Comparison of ENCODE assay signal across 18 cellular contexts in genomic region chr17:82013772-82014321, GRCh38. TPM values are rescaled to one million over a fixed set of nuclear protein-coding genes. Genes with fewer than 3 reads are reported as not detected.
DNase-seq lines count a peak whose midpoint lies in the region; ATAC-seq and TF ChIP-seq lines count a peak whose summit lies in the region.
"Had no signal": no experiment of that assay in that cellular context is flagged by ENCODE, and none has a peak within 500 bp of the region (broad histone marks: within the 10 kb centered on the region; RNA-seq: fewer than 3 reads in every experiment).

No MANE protein-coding gene starts in this region.

- H4K20me1 ChIP-seq in mammary epithelial cell (ENCODE audit: insufficient read depth, low read length) = no peaks in the 10 kb centered on the region

- ATAC-seq in aorta (ENCODE audit: low FRiP score) = peak; percentile 1
- ATAC-seq: activated naive CD4-positive, alpha-beta T cell treated with anti-CD3 and anti-CD28 coated beads, Interleukin-2, amount 50 U/mL, for 72 hours; K562; Panc1; pancreas had no signal

- DNase-seq in breast epithelium (ENCODE audit: low spot score in 2 of 2) (no peak), mammary epithelial cell (no peak), aorta (no peak), GM10266 (ENCODE audit: extremely low spot score) (no peak), NCI-H1417 (lab: John Stamatoyannopoulos, UW) (no peak)
- DNase-seq: 8988T; activated CD4-positive, alpha-beta T cell treated with anti-CD3 and anti-CD28 coated beads, Interleukin-2, amount 50 U/mL, for 1 hour; GF-D8; glutamatergic neuron; GM23248; NCI-H2171; NCI-H774; pancreas had no signal

- no peak overlapping the region for H2AFZ ChIP-seq in mammary epithelial cell (ENCODE audit: low read depth, low read length)
- H2AFZ ChIP-seq: GM23248 had no signal

- WGBS in mammary epithelial cell (ENCODE audit: low coverage, missing lambda C conversion rate) = 94% methylated on average over 15 of the region's 16 CpGs
- 95 to 96% methylated on average over 15 to 16 of the region's 16 CpGs for WGBS in mesodermal cell (ENCODE audit: insufficient coverage in 2 of 2), 2 experiments
- 78 to 81% methylated on average over 15 to 16 of the region's 16 CpGs for WGBS in aorta, 2 donors

- TF ChIP-seq POLR2A in breast epithelium (IDR thresholded peaks at IDR 0.05) = no peak

- no peaks in the 10 kb centered on the region for H3K9me3 ChIP-seq in breast epithelium
- H3K9me3 ChIP-seq in mammary epithelial cell (replicated peaks; ENCODE audit: insufficient read depth, low read length) = no peaks in the 10 kb centered on the region
- no peaks in the 10 kb centered on the region for H3K9me3 ChIP-seq in mesodermal cell (ENCODE audit: control insufficient read depth, low read length)
- no peaks in the 10 kb centered on the region for H3K9me3 ChIP-seq in aorta (ENCODE audit: control insufficient read depth, low read length)
- H3K9me3 ChIP-seq: pancreas had no signal

- dilution Hi-C loops in mammary epithelial cell (cut with HindIII; ENCODE audit: low sequenced_read_pairs) = loop anchor here (5.0 kb wide), 1 partner anchor 62 kb away; no protein-coding TSS in a partner anchor

- intact Hi-C loops in breast epithelium (cut with DNase I; ENCODE audit: low total_unique reads) = no loop called here
- intact Hi-C loops in mammary epithelial cell (cut with micrococcal nuclease) = no loop called here
- intact Hi-C loops in aorta (cut with DNase I) = no loop called here

- H3K79me2 ChIP-seq in mammary epithelial cell (ENCODE audit: insufficient read depth, low read length) = no peaks in the 10 kb centered on the region

- H3K9ac ChIP-seq in mammary epithelial cell (ENCODE audit: insufficient read depth, low read length) = no peak overlapping the region
- H3K9ac ChIP-seq: GM23248 had no signal

- in situ Hi-C loops in mammary epithelial cell (cut with MboI; ENCODE audit: low sequenced_read_pairs in 2 of 2) = loop anchor here in 1 of 2 donors (10.0 kb wide), 1 partner anchor 49 kb away; the partner anchor contains the start of gene NOTUM

- CTCF ChIA-PET in mammary epithelial cell (lab: Charles Lee; ENCODE audit: low non-redundant PET) = no interaction called here

- no peak for TF ChIP-seq CTCF in breast epithelium (IDR thresholded peaks at IDR 0.05)
- no peak for TF ChIP-seq CTCF in mammary epithelial cell (conservative IDR thresholded peaks at IDR 0.05 in 1 of 2, IDR thresholded peaks at IDR 0.05 in 1 of 2; ENCODE audit: extremely low read depth in 1 of 2, insufficient read depth in 1 of 2, low read depth in 1 of 2, low read length in 2 of 2)
- TF ChIP-seq CTCF in GM10266 (IDR thresholded peaks at IDR 0.05; ENCODE audit: control insufficient read depth, insufficient read depth, low read depth, missing control alignments) = no peak

- H3K36me3 ChIP-seq in breast epithelium (no peaks in the 10 kb centered on the region), mammary epithelial cell (ENCODE audit: insufficient read depth, low read length) (peaks cover 3% of the 10 kb centered on the region), mesodermal cell (ENCODE audit: control insufficient read depth, insufficient read depth, low read length) (peaks cover 12% of the 10 kb centered on the region), aorta (ENCODE audit: control insufficient read depth in 1 of 2, insufficient read depth in 2 of 2, low read length in 1 of 2) (no peaks in the 10 kb centered on the region)
- H3K36me3 ChIP-seq: pancreas had no signal

- H3K4me2 ChIP-seq in mammary epithelial cell (ENCODE audit: insufficient read depth, low read depth, low read length) = no peak overlapping the region

- H3K4me3 ChIP-seq in breast epithelium = no peak overlapping the region
- H3K4me3 ChIP-seq in mammary epithelial cell (replicated peaks in 1 of 3; ENCODE audit: insufficient read depth in 1 of 3, low read depth in 2 of 3, low read length in 3 of 3) = no peak overlapping the region
- no peak overlapping the region for H3K4me3 ChIP-seq in mesodermal cell (ENCODE audit: extremely low read depth, insufficient read depth, low read length, poor library complexity, severe bottlenecking)
- no peak overlapping the region for H3K4me3 ChIP-seq in aorta (ENCODE audit: low read length in 2 of 2)
- H3K4me3 ChIP-seq: GM23248, K562, pancreas, skin epidermis had no signal

- no peaks in the 10 kb centered on the region for H3K27me3 ChIP-seq in breast epithelium
- no peaks in the 10 kb centered on the region for H3K27me3 ChIP-seq in mammary epithelial cell (ENCODE audit: insufficient read depth, low read length)
- no peaks in the 10 kb centered on the region for H3K27me3 ChIP-seq in aorta (ENCODE audit: control insufficient read depth in 1 of 2, insufficient read depth in 2 of 2, low read length in 1 of 2)
- H3K27me3 ChIP-seq: pancreas had no signal

- BruUV-seq in mammary epithelial cell (replicated peaks; lab: Mats Ljungman, UMichigan) = no TSS peak

- H3K27ac ChIP-seq in breast epithelium = peak overlapping the region; percentile 54 to 68
- H3K27ac ChIP-seq in mammary epithelial cell (ENCODE audit: insufficient read depth, low read depth, low read length) = no peak overlapping the region
- H3K27ac ChIP-seq in mesodermal cell (ENCODE audit: low read depth, low read length, severe bottlenecking) = peak overlapping the region; percentile 23
- no peak overlapping the region for H3K27ac ChIP-seq in aorta (ENCODE audit: low read depth in 1 of 2, low read length in 2 of 2)
- H3K27ac ChIP-seq: GM23248, pancreas had no signal

- no peaks in the 10 kb centered on the region for H3K4me1 ChIP-seq in breast epithelium
- H3K4me1 ChIP-seq in mammary epithelial cell (ENCODE audit: insufficient read depth, low read length) = no peaks in the 10 kb centered on the region
- H3K4me1 ChIP-seq in mesodermal cell (ENCODE audit: control insufficient read depth, insufficient read depth, low read length, poor library complexity, severe bottlenecking) = peaks cover 19% of the 10 kb centered on the region
- H3K4me1 ChIP-seq in aorta (ENCODE audit: control insufficient read depth in 1 of 2, insufficient read depth in 2 of 2, low read length in 2 of 2) = no peaks in the 10 kb centered on the region

RNA-seq across cellular contexts. Expression of gene CENPX, which starts 8.8 kb away (rescaled TPM):
- total RNA-seq in breast epithelium (10 to 100 TPM; 79.5 to 94.7 (median 92.5) TPM), mammary epithelial cell (10 to 100 TPM in 1 of 2 donors, 1 to 10 TPM in 1; 6.8 to 62.8 TPM), aorta (10 to 100 TPM; 31.0 to 33.2 TPM)
- polyA plus RNA-seq in mammary epithelial cell (102 TPM), aorta (100 to 1,000 TPM; 109 TPM)
- 9.9 TPM for polyA minus RNA-seq in mammary epithelial cell
- polyA plus RNA-seq in mesodermal cell (2013, experiment 1 of 2) = 51.9 TPM
- 43.9 TPM for polyA plus RNA-seq in mesodermal cell (2013, experiment 2 of 2)

RNA-seq across cellular contexts. Expression of gene LRRC45, which starts 9.3 kb away (rescaled TPM):
- 10 to 100 TPM in 2 of 3 donors, 1 to 10 TPM in 1; 8.0 to 18.7 (median 14.7) TPM for total RNA-seq in breast epithelium
- total RNA-seq in mammary epithelial cell = 10 to 100 TPM in 1 of 2 donors, 1 to 10 TPM in 1; 4.5 to 10.9 TPM
- 6.8 TPM for polyA plus RNA-seq in mammary epithelial cell
- 4.7 TPM for polyA minus RNA-seq in mammary epithelial cell
- 10.0 TPM for polyA plus RNA-seq in mesodermal cell (2013, experiment 1 of 2)
- 8.2 TPM for polyA plus RNA-seq in mesodermal cell (2013, experiment 2 of 2)
- 1 to 10 TPM; 4.3 to 10.0 TPM for total RNA-seq in aorta
- polyA plus RNA-seq in aorta = 10 to 100 TPM in 1 of 2 donors, 1 to 10 TPM in 1; 3.1 to 20.1 TPM

RNA-seq across cellular contexts. Expression of gene RAC3, which starts 17.6 kb away (rescaled TPM):
- total RNA-seq in breast epithelium = 10 to 100 TPM in 2 of 3 donors, 1 to 10 TPM in 1; 7.6 to 23.0 (median 16.1) TPM
- total RNA-seq in mammary epithelial cell = 1 to 10 TPM; 6.7 to 8.0 TPM
- polyA plus RNA-seq in mammary epithelial cell = 18.4 TPM
- 12.0 TPM for polyA minus RNA-seq in mammary epithelial cell
- 57.4 TPM for polyA plus RNA-seq in mesodermal cell (2013, experiment 1 of 2)
- polyA plus RNA-seq in mesodermal cell (2013, experiment 2 of 2) = 44.7 TPM
- total RNA-seq in aorta = under 1 TPM in 1 of 2 donors, not detected in 1; 0.57 TPM
- polyA plus RNA-seq in aorta = 1 to 10 TPM in 1 of 2 donors, under 1 TPM in 1; 0.63 to 2.8 TPM

RNA-seq across cellular contexts. Expression of gene DCXR, which starts 23.6 kb away (rescaled TPM):
- total RNA-seq in breast epithelium (100 to 1,000 TPM; 202 to 484 (median 228) TPM), mammary epithelial cell (10 to 100 TPM; 27.7 to 68.9 TPM), aorta (10 to 100 TPM; 34.9 to 62.2 TPM)
- polyA plus RNA-seq in mammary epithelial cell (79.0 TPM), aorta (10 to 100 TPM; 80.1 to 81.0 TPM)
- 52.5 TPM for polyA minus RNA-seq in mammary epithelial cell
- polyA plus RNA-seq in mesodermal cell (2013, experiment 1 of 2) = 73.2 TPM
- 60.0 TPM for polyA plus RNA-seq in mesodermal cell (2013, experiment 2 of 2)

RNA-seq across cellular contexts. Expression of gene ASPSCR1, which starts 36.4 kb away (rescaled TPM):
- total RNA-seq in breast epithelium (10 to 100 TPM; 15.4 to 31.8 (median 17.9) TPM), mammary epithelial cell (10 to 100 TPM; 13.3 to 21.3 TPM), aorta (10 to 100 TPM; 30.3 to 30.5 TPM)
- polyA plus RNA-seq in mammary epithelial cell (7.9 TPM), aorta (100 to 1,000 TPM in 1 of 2 donors, 10 to 100 TPM in 1; 15.0 to 108 TPM)
- 28.0 TPM for polyA minus RNA-seq in mammary epithelial cell
- polyA plus RNA-seq in mesodermal cell (2013, experiment 1 of 2) = 22.6 TPM
- 22.4 TPM for polyA plus RNA-seq in mesodermal cell (2013, experiment 2 of 2)

Comparison
In these comparisons a context has a peak if more than half of its experiments do, and no peak if none do; other contexts are left out.
1. H3K27ac ChIP-seq: peak in breast epithelium (2 of 2) and mesodermal cell (single experiment); none in mammary epithelial cell (single experiment) and aorta (0 of 2).
2. RNA of gene RAC3, which starts 17.6 kb away (total RNA-seq): 7.6 to 23.0 TPM in breast epithelium and 6.7 to 8.0 TPM in mammary epithelial cell; 0.57 TPM in aorta; every median in the first group is over 4 times any median in the second.